8 cellular contexts compared by ENCODE assay signal in the genomic region with DNA sequence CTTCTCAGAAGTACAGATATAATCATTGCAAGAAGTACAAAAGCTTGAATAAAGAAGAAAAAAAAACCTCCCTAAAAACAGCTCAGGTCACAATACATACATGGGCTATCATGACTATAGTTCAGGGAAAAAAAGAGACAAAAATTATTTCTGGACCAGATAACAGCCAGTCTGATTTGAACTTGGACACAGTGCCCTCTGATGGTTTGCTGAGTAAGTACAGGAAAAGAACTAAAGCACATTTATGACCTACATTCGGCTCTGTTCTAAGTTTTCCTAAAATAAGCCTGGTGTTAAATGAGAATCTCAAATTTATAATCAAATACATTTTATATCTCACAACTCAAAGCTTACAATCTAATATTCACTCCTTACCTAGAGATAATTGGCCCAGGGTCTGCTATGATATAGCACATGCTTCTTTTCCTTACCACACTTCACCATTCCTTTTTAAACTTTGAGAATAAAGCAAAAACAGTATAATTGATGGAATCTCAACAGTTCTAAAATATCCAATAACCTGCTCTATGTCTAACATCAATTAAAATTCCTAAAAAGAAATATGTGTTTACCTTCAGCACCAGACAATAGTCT.
DNase-seq lines count a peak whose midpoint lies in the region; FAIRE-seq and TF ChIP-seq lines count a peak whose summit lies in the region.

No MANE protein-coding gene starts in this region.

- peak; percentile 46 for DNase-seq in HTR-8/SVneo (ENCODE audit: insufficient read length, low spot score)
- peak in 1 of 3 donors; percentile 55 for DNase-seq in Peyer's patch
- peak; percentile 26 for DNase-seq in central memory CD4-positive, alpha-beta T cell
- peak; percentile 71 for DNase-seq in left kidney (ENCODE audit: low read depth, low spot score)
- no peak for DNase-seq in transverse colon
- DNase-seq in stimulated activated CD4-positive, alpha-beta T cell treated with anti-CD3 and anti-CD28 coated beads, Interleukin-4, amount 100 ng/mL, for 4 hours, result no peak

- 0 to 5% methylated on average over 1 of the region's 1 CpG for WGBS in transverse colon (ENCODE audit: low coverage in 1 of 2), 2 donors

- H3K4me3 ChIP-seq in Peyer's patch (no peak overlapping the region), transverse colon (no peak overlapping the region)

- no peak for TF ChIP-seq EP300 in transverse colon (IDR thresholded peaks at IDR 0.05; ENCODE audit: low read depth)

- peaks cover 0 to 34% (median 0%) of the 10 kb centered on the region in 3 donors for H3K36me3 ChIP-seq in Peyer's patch
- H3K36me3 ChIP-seq in transverse colon, result peaks cover 0 to 22% (median 6%) of the 10 kb centered on the region in 4 donors

- intact Hi-C loops in transverse colon (cut with DNase I; ENCODE audit: low total_unique reads), result no loop called here

- TF ChIP-seq POLR2A in Peyer's patch (IDR thresholded peaks at IDR 0.05), result no peak
- no peak for TF ChIP-seq POLR2A in transverse colon (IDR thresholded peaks at IDR 0.05)

- in situ Hi-C loops in transverse colon (cut with MboI; ENCODE audit: low pct_ligation_motif_present in 1 of 4, low pct_unique_long_range_greater_than_20kb in 1 of 4, low sequenced_read_pairs in 3 of 4), result loop anchor here in 1 of 4 donors (25.0 kb wide), 1 partner anchor 217 kb away; a partner anchor contains a TSS

- no peaks in the 10 kb centered on the region for H3K4me1 ChIP-seq in Peyer's patch
- H3K4me1 ChIP-seq in transverse colon, result peaks cover 0 to 36% (median 24%) of the 10 kb centered on the region in 4 donors

- H3K9me3 ChIP-seq in Peyer's patch, result no peaks in the 10 kb centered on the region
- no peaks in the 10 kb centered on the region for H3K9me3 ChIP-seq in transverse colon

- TF ChIP-seq CTCF in 22Rv1 (IDR thresholded peaks at IDR 0.05) (peak; percentile 88), Peyer's patch (IDR thresholded peaks at IDR 0.05) (peak; percentile 15 to 78 (median 66)), transverse colon (IDR thresholded peaks at IDR 0.05) (peak; percentile 59 to 78 (median 67))

- no peak overlapping the region for H3K27ac ChIP-seq in 22Rv1
- no peak overlapping the region for H3K27ac ChIP-seq in Peyer's patch
- H3K27ac ChIP-seq in transverse colon, result peak overlapping the region in 2 of 4 donors; percentile 29 to 68

- FAIRE-seq in G401.6 (lab: Jason Lieb, UNC) (peak; percentile 98), HTR-8/SVneo (lab: Jason Lieb, UNC) (no peak)

- no peaks in the 10 kb centered on the region for H3K27me3 ChIP-seq in Peyer's patch
- H3K27me3 ChIP-seq in transverse colon, result no peaks in the 10 kb centered on the region

Comparison
In these comparisons a context has a peak if more than half of its experiments do, and no peak if none do; other contexts are left out.
1. DNase-seq: peak in HTR-8/SVneo (single experiment), central memory CD4-positive, alpha-beta T cell (single experiment) and left kidney (single experiment); none in transverse colon (single experiment) and stimulated activated CD4-positive, alpha-beta T cell treated with anti-CD3 and anti-CD28 coated beads, Interleukin-4, amount 100 ng/mL, for 4 hours (0 of 2).
2. Peak in every context shown above with its lines, with median percentiles within 50 percentile points of each other: CTCF ChIP-seq.